11 cellular contexts compared by ENCODE assay signal in genomic region chr11:10688401-10688800, GRCh38. TPM values are rescaled to one million over a fixed set of nuclear protein-coding genes. Genes with fewer than 3 reads are reported as not detected.
DNase-seq lines count a peak whose midpoint lies in the region; ATAC-seq and TF ChIP-seq lines count a peak whose summit lies in the region.
"Had no signal": no experiment of that assay in that cellular context is flagged by ENCODE, and none has a peak within 500 bp of the region (broad histone marks: within the 10 kb centered on the region; RNA-seq: fewer than 3 reads in every experiment).

No MANE protein-coding gene starts in this region.

- 80% methylated on average over 2 of the region's 2 CpGs for WGBS in SK-N-SH (ENCODE audit: low lambda C conversion rate)

- H3K36me3 ChIP-seq in left ventricle myocardium inferior (no peaks in the 10 kb centered on the region), SK-N-SH (replicated peaks in 1 of 2; ENCODE audit: control insufficient read depth in 1 of 2, insufficient read depth in 2 of 2, low read length in 1 of 2) (no peaks in the 10 kb centered on the region), upper lobe of right lung (no peaks in the 10 kb centered on the region)

- H2AFZ ChIP-seq in SK-N-SH (ENCODE audit: low read depth), result no peak overlapping the region

- peak; percentile 19 for TF ChIP-seq CTCF in left ventricle myocardium inferior (IDR thresholded peaks at IDR 0.05; ENCODE audit: borderline replicate concordance)
- peak; percentile 34; the same call in 1 of the 2 replicates for TF ChIP-seq CTCF in SK-N-SH (IDR thresholded peaks at IDR 0.05)
- TF ChIP-seq CTCF in fibroblast of the aortic adventitia (IDR thresholded peaks at IDR 0.05; ENCODE audit: insufficient read depth, low read length), result peak; percentile 35
- peak; percentile 20 for TF ChIP-seq CTCF in upper lobe of right lung (IDR thresholded peaks at IDR 0.05)

- peaks cover 56% of the 10 kb centered on the region for H3K27me3 Mint-ChIP-seq in T-helper 17 cell

- H3K27me3 ChIP-seq in left ventricle myocardium inferior (ENCODE audit: low read depth), result peaks cover 9% of the 10 kb centered on the region
- H3K27me3 ChIP-seq in SK-N-SH (ENCODE audit: insufficient read depth), result peaks cover 7% of the 10 kb centered on the region; the same call in 1 of the 2 replicates
- H3K27me3 ChIP-seq in upper lobe of right lung, result no peaks in the 10 kb centered on the region

- no peak overlapping the region for H3K4me2 ChIP-seq in SK-N-SH

- no peaks in the 10 kb centered on the region for H4K20me1 ChIP-seq in SK-N-SH (ENCODE audit: insufficient read depth)

- H3K4me1 ChIP-seq in left ventricle myocardium inferior (peaks cover 10% of the 10 kb centered on the region), SK-N-SH (ENCODE audit: control insufficient read depth in 1 of 2, insufficient read depth in 2 of 2, low read depth in 1 of 2, low read length in 1 of 2) (peaks cover 0 to 1% of the 10 kb centered on the region in 2 experiments; a peak in 1 of 4 replicates), upper lobe of right lung (no peaks in the 10 kb centered on the region)

- DNase-seq in left ventricle myocardium inferior, result no peak
- DNase-seq in cardiac septum (ENCODE audit: low spot score), result no peak
- DNase-seq in SK-N-SH, result no peak
- DNase-seq in fibroblast of the aortic adventitia (ENCODE audit: low read depth), result no peak
- no peak for DNase-seq in upper lobe of right lung
- no peak for DNase-seq in T-helper 17 cell
- no peak for DNase-seq in NCI-H774 (lab: John Stamatoyannopoulos, UW)
- DNase-seq in NCI-H510A (lab: John Stamatoyannopoulos, UW), result no peak
- DNase-seq: activated CD8-positive, alpha-beta memory T cell treated with anti-CD3 and anti-CD28 coated beads, Interleukin-2, amount 50 U/mL, for 48 hours; NCI-H446; T-cell had no signal

- H3F3A ChIP-seq in SK-N-SH (replicated peaks; ENCODE audit: insufficient read depth), result no peaks in the 10 kb centered on the region

- H3K9me2 ChIP-seq in SK-N-SH, result no peaks in the 10 kb centered on the region

- H3K27ac ChIP-seq in left ventricle myocardium inferior (replicated peaks) (no peak overlapping the region), SK-N-SH (ENCODE audit: low read depth in 2 of 2, low read length in 1 of 2) (no peak overlapping the region), upper lobe of right lung (no peak overlapping the region)

- POLR2A ChIA-PET in SK-N-SH (lab: Yijun Ruan, JAX), result no interaction called here

- intact Hi-C loops in left ventricle myocardium inferior (cut with micrococcal nuclease) (no loop called here), cardiac septum (cut with DNase I) (no loop called here), upper lobe of right lung (cut with DNase I) (no loop called here)

- TF ChIP-seq RAD21 in SK-N-SH (IDR thresholded peaks at IDR 0.05; ENCODE audit: low read length), result no peak

- H3K4me3 ChIP-seq in left ventricle myocardium inferior, result no peak overlapping the region
- no peak overlapping the region for H3K4me3 ChIP-seq in SK-N-SH (ENCODE audit: low read depth in 2 of 2, low read length in 1 of 2)
- H3K4me3 ChIP-seq in fibroblast of the aortic adventitia (ENCODE audit: low read depth, low read length), result no peak overlapping the region
- no peak overlapping the region for H3K4me3 ChIP-seq in upper lobe of right lung

- H3K79me2 ChIP-seq in SK-N-SH (ENCODE audit: insufficient read depth), result no peaks in the 10 kb centered on the region

- no peak overlapping the region for H3K9ac ChIP-seq in SK-N-SH

- ATAC-seq in upper lobe of right lung (no peak), T-helper 17 cell (no peak)
- ATAC-seq: T-cell had no signal

- peaks cover 3% of the 10 kb centered on the region for H3K4me1 Mint-ChIP-seq in T-helper 17 cell
- H3K4me1 Mint-ChIP-seq: T-cell had no signal

- peaks cover 2% of the 10 kb centered on the region for H3K36me3 Mint-ChIP-seq in T-helper 17 cell (ENCODE audit: low read depth)
- H3K36me3 Mint-ChIP-seq: T-cell had no signal

- TF ChIP-seq EP300 in SK-N-SH (IDR thresholded peaks at IDR 0.05; ENCODE audit: borderline replicate concordance in 1 of 2, low read depth in 1 of 2, low read length in 1 of 2), result no peak

- CTCF ChIA-PET in SK-N-SH (lab: Yijun Ruan, JAX), result no interaction called here

- no peak overlapping the region for H3K27ac Mint-ChIP-seq in T-helper 17 cell
- H3K27ac Mint-ChIP-seq: T-cell had no signal

- no peak overlapping the region for H3K4me3 Mint-ChIP-seq in T-helper 17 cell
- H3K4me3 Mint-ChIP-seq: T-cell had no signal

- H3K9me3 ChIP-seq in left ventricle myocardium inferior (replicated peaks) (no peaks in the 10 kb centered on the region), SK-N-SH (no peaks in the 10 kb centered on the region), upper lobe of right lung (no peaks in the 10 kb centered on the region), T-helper 17 cell (ENCODE audit: control insufficient read depth, low read length, poor library complexity, severe bottlenecking) (no peaks in the 10 kb centered on the region)

TF ChIP-seq in SK-N-SH, 30 proteins besides CTCF, POLR2A, EP300 and RAD21:
- no peak for TF ChIP-seq SMC3 (IDR thresholded peaks at IDR 0.05; ENCODE audit: low read depth, low read length)
- TF ChIP-seq RXRA (IDR thresholded peaks at IDR 0.05; ENCODE audit: borderline replicate concordance, low read depth), result no peak
- TF ChIP-seq EZH2phosphoT487 (IDR thresholded peaks at IDR 0.05; ENCODE audit: borderline replicate concordance, low read depth), result no peak
- no peak for TF ChIP-seq FOXJ3 (CRISPR knock-in tag; IDR thresholded peaks at IDR 0.05)
- TF ChIP-seq POLR2AphosphoS5 (IDR thresholded peaks at IDR 0.05; ENCODE audit: low read depth, low read length), result no peak
- no peak for TF ChIP-seq MEF2A (IDR thresholded peaks at IDR 0.05; ENCODE audit: borderline replicate concordance, low read depth)
- TF ChIP-seq TCF12 (IDR thresholded peaks at IDR 0.05), result no peak
- TF ChIP-seq YY1 (IDR thresholded peaks at IDR 0.05; ENCODE audit: low read depth), result no peak
- no peak for TF ChIP-seq USF1 (IDR thresholded peaks at IDR 0.05; ENCODE audit: borderline replicate concordance, low read depth)

RNA-seq across cellular contexts. Expression of gene IRAG1, which starts 5.2 kb away (rescaled TPM):
- total RNA-seq in left ventricle myocardium inferior (5.1 TPM), cardiac septum (6.4 TPM), fibroblast of the aortic adventitia (ENCODE audit: low replicate concordance) (17.6 and 32.0 TPM in 2 replicates), upper lobe of right lung (18.0 TPM), T-helper 17 cell (under 1 TPM; 0.17 to 0.99 TPM)
- 0.05 and 0.10 TPM in 2 replicates for polyA plus RNA-seq in SK-N-SH (2012; rRNA removed)
- 0.07 and 0.08 TPM in 2 replicates for polyA plus RNA-seq in SK-N-SH (2012; cell fraction: cytosol; rRNA removed)
- 0.27 and 0.29 TPM in 2 replicates for polyA plus RNA-seq in SK-N-SH (2012; cell fraction: nucleus; rRNA removed)
